ENCODE assay signal across 8 cellular contexts in the genomic region with DNA sequence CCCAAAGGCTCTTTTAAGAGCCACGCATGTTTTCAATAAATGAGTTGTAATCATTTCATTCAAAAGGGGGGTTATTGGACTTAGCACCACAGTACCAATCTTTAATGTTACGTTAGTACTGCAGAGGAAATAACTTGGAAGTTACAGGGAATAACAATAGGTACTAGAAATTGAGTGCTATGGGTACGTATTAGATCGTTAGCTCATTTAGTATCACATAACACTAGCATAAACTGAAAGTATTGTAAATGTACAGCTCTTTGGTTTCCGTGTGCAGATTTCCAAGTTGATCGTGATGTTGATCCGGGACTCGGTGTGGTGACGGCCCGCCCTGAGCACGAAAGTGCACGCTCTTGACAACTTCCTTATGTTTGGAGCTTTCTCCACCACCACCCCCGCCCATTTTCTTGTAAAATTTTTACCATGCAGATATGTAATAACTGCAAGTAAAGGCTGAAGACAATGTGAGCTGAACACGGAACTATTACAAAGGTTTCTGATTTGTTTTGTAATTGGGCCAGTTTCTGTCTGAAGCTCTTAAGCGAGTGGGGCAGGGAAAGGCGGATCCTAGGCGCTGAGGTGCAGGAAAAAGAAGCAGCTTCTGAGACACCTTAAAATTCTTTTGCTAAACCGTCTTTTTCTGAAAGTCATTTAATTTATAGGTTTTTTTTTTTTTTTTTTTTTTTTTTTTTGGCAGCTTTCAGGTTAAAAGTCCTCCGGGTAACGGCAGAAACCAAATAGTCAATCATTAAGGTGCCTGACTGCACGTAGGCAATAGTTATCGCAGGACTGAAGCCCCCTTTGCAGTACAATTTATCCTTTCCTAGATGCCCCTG.
DNase-seq lines count a peak whose midpoint lies in the region; ATAC-seq and TF ChIP-seq lines count a peak whose summit lies in the region.

No MANE protein-coding gene starts in this region.

- H3K9me3 ChIP-seq in mucosa of descending colon (no peaks in the 10 kb centered on the region), subcutaneous abdominal adipose tissue (ENCODE audit: control insufficient read depth in 5 of 5, low read length in 5 of 5) (no peaks in the 10 kb centered on the region)

- peak; percentile 53 for ATAC-seq in mucosa of descending colon

- DNase-seq in NCI-H524 (lab: John Stamatoyannopoulos, UW) (peak; percentile 22 to 46), NCI-H524 treated with DMSO at 0.1 percent for 48 hours (lab: John Stamatoyannopoulos, UW) (no peak), NCI-H526 treated with DMSO at 0.1 percent for 48 hours (lab: John Stamatoyannopoulos, UW) (peak; percentile 47), epithelial cell of esophagus (ENCODE audit: low read depth) (peak; percentile 64), mucosa of descending colon (peak; percentile 83 to 91 (median 87)), NCI-H446 treated with DMSO at 0.1 percent for 48 hours (lab: John Stamatoyannopoulos, UW) (no peak)
- peak; percentile 74 for DNase-seq in activated CD8-positive, alpha-beta memory T cell treated with anti-CD3 and anti-CD28 coated beads for 24 hours

- H3K4me3 ChIP-seq in epithelial cell of esophagus (ENCODE audit: low read length) (peak overlapping the region; percentile 66), mucosa of descending colon (peak overlapping the region; percentile 69), subcutaneous abdominal adipose tissue (ENCODE audit: low read depth in 1 of 5, low read length in 5 of 5) (peak overlapping the region; percentile 85 to 93 (median 88))

- H3K27me3 ChIP-seq in subcutaneous abdominal adipose tissue (ENCODE audit: control insufficient read depth in 5 of 5, insufficient read depth in 4 of 5, low read length in 5 of 5) = no peaks in the 10 kb centered on the region

- H3K4me1 ChIP-seq in mucosa of descending colon (ENCODE audit: low read depth) (peaks cover 13% of the 10 kb centered on the region), subcutaneous abdominal adipose tissue (ENCODE audit: control insufficient read depth in 5 of 5, insufficient read depth in 5 of 5, low read length in 5 of 5) (peaks cover 0 to 41% (median 36%) of the 10 kb centered on the region in 5 donors)

- TF ChIP-seq CTCF in epithelial cell of esophagus (IDR thresholded peaks at IDR 0.05; ENCODE audit: insufficient read depth, low read depth, low read length, missing control alignments) (no peak), mucosa of descending colon (IDR thresholded peaks at IDR 0.05) (no peak)

- no peaks in the 10 kb centered on the region for H3K36me3 ChIP-seq in mucosa of descending colon (ENCODE audit: low read depth)
- no peaks in the 10 kb centered on the region for H3K36me3 ChIP-seq in subcutaneous abdominal adipose tissue (ENCODE audit: control insufficient read depth in 5 of 5, insufficient read depth in 5 of 5, low read length in 5 of 5)

- intact Hi-C loops in mucosa of descending colon (cut with DNase I, micrococcal nuclease) = loop anchor here in 1 of 2 donors (5.0 kb wide), 2 partner anchors 36 to 39 kb away; a partner anchor contains a TSS

- H3K27ac ChIP-seq in subcutaneous abdominal adipose tissue (ENCODE audit: low read depth, low read length) = peak overlapping the region; percentile 87

- peak overlapping the region in 4 of 5 donors; percentile 9 to 68 (median 62) for H3K9ac ChIP-seq in subcutaneous abdominal adipose tissue (ENCODE audit: low read length in 5 of 5)

Comparison
In these comparisons a context has a peak if more than half of its experiments do, and no peak if none do; other contexts are left out.
1. DNase-seq: peak in NCI-H524 (2 of 2), NCI-H526 treated with DMSO at 0.1 percent for 48 hours (single experiment), activated CD8-positive, alpha-beta memory T cell treated with anti-CD3 and anti-CD28 coated beads for 24 hours (single experiment), epithelial cell of esophagus (single experiment) and mucosa of descending colon (3 of 3); none in NCI-H524 treated with DMSO at 0.1 percent for 48 hours (single experiment) and NCI-H446 treated with DMSO at 0.1 percent for 48 hours (single experiment).
2. Peak in every context shown above with its lines, with median percentiles within 50 percentile points of each other: H3K4me3 ChIP-seq.